Comparison of ENCODE assay signal across 24 cellular contexts in genomic region chr7:30255096-30255769, GRCh38. TPM values are rescaled to one million over a fixed set of nuclear protein-coding genes. Genes with fewer than 3 reads are reported as not detected.
DNase-seq lines count a peak whose midpoint lies in the region; ATAC-seq and FAIRE-seq lines count a peak whose summit lies in the region.
"Had no signal": no experiment of that assay in that cellular context is flagged by ENCODE, and none has a peak within 500 bp of the region (broad histone marks: within the 10 kb centered on the region; RNA-seq: fewer than 3 reads in every experiment).

No MANE protein-coding gene starts in this region.

- H3K4me3 ChIP-seq in small intestine (ENCODE audit: low read depth in 1 of 2, low read length in 2 of 2): no peak overlapping the region
- H3K4me3 ChIP-seq: colonic mucosa, GM23338 had no signal

- H3K9me3 Mint-ChIP-seq in stimulated activated effector memory CD8-positive, alpha-beta T cell treated with anti-CD3 and anti-CD28 coated beads, Interleukin-12 subunit alpha, Interleukin-12 subunit beta, amount 100 ng/mL, for 72 hours: no peaks in the 10 kb centered on the region
- H3K9me3 Mint-ChIP-seq: activated T-cell treated with anti-CD3 and anti-CD28 coated beads, Interleukin-2, amount 50 U/mL, for 72 hours; brain; GM23338; WTC11 had no signal

- no peak for FAIRE-seq in small intestine (lab: Jason Lieb, UNC)
- FAIRE-seq: endothelial cell of umbilical vein, GM12891, urothelium cell line had no signal

- no peak overlapping the region for H3K4me3 Mint-ChIP-seq in stimulated activated effector memory CD8-positive, alpha-beta T cell treated with anti-CD3 and anti-CD28 coated beads, Interleukin-12 subunit alpha, Interleukin-12 subunit beta, amount 100 ng/mL, for 72 hours
- H3K4me3 Mint-ChIP-seq: activated CD8-positive, alpha-beta T cell treated with anti-CD3 and anti-CD28 coated beads, Interleukin-2, amount 10 ng/mL, durations not matched to agents 7 days and 5 days; activated naive CD8-positive, alpha-beta T cell; activated T-cell treated with anti-CD3 and anti-CD28 coated beads, Interleukin-2, amount 50 U/mL, for 72 hours; brain; GM23338; WTC11 had no signal

- peaks cover 0 to 3% of the 10 kb centered on the region in 2 donors for H3K4me1 ChIP-seq in small intestine (ENCODE audit: control insufficient read depth in 2 of 2, insufficient read depth in 1 of 2, low read depth in 1 of 2, low read length in 1 of 2)

- DNase-seq in NCI-H526 treated with DMSO at 0.1 percent for 48 hours (lab: John Stamatoyannopoulos, UW): peak; percentile 9
- peak; percentile 79 for DNase-seq in kidney tubule cell (ENCODE audit: low spot score)
- DNase-seq in small intestine: peak; percentile 78
- DNase-seq in stimulated activated CD4-positive, alpha-beta T cell treated with anti-CD3 and anti-CD28 coated beads, Interleukin-2, amount 100 ng/mL, for 48 hours: no peak
- DNase-seq in stimulated activated effector memory CD8-positive, alpha-beta T cell treated with anti-CD3 and anti-CD28 coated beads, Interleukin-12 subunit alpha, Interleukin-12 subunit beta, amount 100 ng/mL, for 72 hours (ENCODE audit: low spot score in 2 of 2): no peak
- DNase-seq in NK-92 (lab: John Stamatoyannopoulos, UW; ENCODE audit: unreplicated experiment): no peak
- DNase-seq in activated T-cell treated with anti-CD3 and anti-CD28 coated beads, Interleukin-2, amount 50 U/mL, for 1 hour: no peak
- DNase-seq: activated CD8-positive, alpha-beta T cell treated with anti-CD3 and anti-CD28 coated beads, Interleukin-2, amount 10 ng/mL, durations not matched to agents 7 days and 5 days; activated T-cell treated with anti-CD3 and anti-CD28 coated beads, Interleukin-2, amount 50 U/mL, for 72 hours; AML-193; COR-L47; GDM1; hypothalamus; NCI-H69; SIG-M5 had no signal

- H3K36me3 Mint-ChIP-seq in stimulated activated effector memory CD8-positive, alpha-beta T cell treated with anti-CD3 and anti-CD28 coated beads, Interleukin-12 subunit alpha, Interleukin-12 subunit beta, amount 100 ng/mL, for 72 hours: no peaks in the 10 kb centered on the region
- H3K36me3 Mint-ChIP-seq: brain, WTC11 had no signal

- 14 to 60% (median 33%) methylated on average over 4 of the region's 4 CpGs for WGBS in small intestine, 3 donors

- no peak overlapping the region for H3K27ac ChIP-seq in small intestine (ENCODE audit: low read depth in 1 of 2, low read length in 1 of 2)

- ATAC-seq in GM18909 (IDR thresholded peaks at IDR 0.05; ENCODE audit: poor library complexity, unreplicated experiment): peak; percentile 57
- ATAC-seq in stimulated activated effector memory CD8-positive, alpha-beta T cell treated with anti-CD3 and anti-CD28 coated beads, Interleukin-12 subunit alpha, Interleukin-12 subunit beta, amount 100 ng/mL, for 72 hours: no peak
- ATAC-seq: activated CD8-positive, alpha-beta T cell treated with anti-CD3 and anti-CD28 coated beads, Interleukin-2, amount 10 ng/mL, durations not matched to agents 7 days and 5 days; activated T-cell treated with anti-CD3 and anti-CD28 coated beads, Interleukin-2, amount 50 U/mL, for 72 hours; GM23338; WTC11 had no signal

- H3K27me3 ChIP-seq in small intestine (ENCODE audit: control insufficient read depth in 2 of 2, insufficient read depth in 2 of 2, low read length in 2 of 2): no peaks in the 10 kb centered on the region
- H3K27me3 ChIP-seq: colonic mucosa had no signal

- peaks cover 19% of the 10 kb centered on the region for H3K4me1 Mint-ChIP-seq in stimulated activated effector memory CD8-positive, alpha-beta T cell treated with anti-CD3 and anti-CD28 coated beads, Interleukin-12 subunit alpha, Interleukin-12 subunit beta, amount 100 ng/mL, for 72 hours
- H3K4me1 Mint-ChIP-seq: GM23338, WTC11 had no signal

- H3K27ac Mint-ChIP-seq in stimulated activated effector memory CD8-positive, alpha-beta T cell treated with anti-CD3 and anti-CD28 coated beads, Interleukin-12 subunit alpha, Interleukin-12 subunit beta, amount 100 ng/mL, for 72 hours: no peak overlapping the region
- H3K27ac Mint-ChIP-seq: activated CD8-positive, alpha-beta T cell treated with anti-CD3 and anti-CD28 coated beads, Interleukin-2, amount 10 ng/mL, durations not matched to agents 7 days and 5 days; activated naive CD8-positive, alpha-beta T cell; activated T-cell treated with anti-CD3 and anti-CD28 coated beads, Interleukin-2, amount 50 U/mL, for 72 hours; GM23338; WTC11 had no signal

- H3K36me3 ChIP-seq in small intestine (ENCODE audit: control insufficient read depth in 2 of 2, insufficient read depth in 2 of 2, low read length in 2 of 2): no peaks in the 10 kb centered on the region
- H3K36me3 ChIP-seq: colonic mucosa had no signal

- no peaks in the 10 kb centered on the region for H3K9me3 ChIP-seq in small intestine (ENCODE audit: control insufficient read depth, low read depth)
- H3K9me3 ChIP-seq: colonic mucosa had no signal

RNA-seq across cellular contexts. Expression of gene ZNRF2, which starts 29.2 kb away (rescaled TPM):
- 10 to 100 TPM in 2 of 3 donors, 1 to 10 TPM in 1; 8.9 to 19.9 (median 17.6) TPM for polyA plus RNA-seq in small intestine

Comparison
In these comparisons a context has a peak if more than half of its experiments do, and no peak if none do; other contexts are left out.
1. DNase-seq: peak in NCI-H526 treated with DMSO at 0.1 percent for 48 hours (single experiment), kidney tubule cell (single experiment) and small intestine (single experiment); none in stimulated activated CD4-positive, alpha-beta T cell treated with anti-CD3 and anti-CD28 coated beads, Interleukin-2, amount 100 ng/mL, for 48 hours (0 of 2), stimulated activated effector memory CD8-positive, alpha-beta T cell treated with anti-CD3 and anti-CD28 coated beads, Interleukin-12 subunit alpha, Interleukin-12 subunit beta, amount 100 ng/mL, for 72 hours (0 of 2), NK-92 (single experiment) and activated T-cell treated with anti-CD3 and anti-CD28 coated beads, Interleukin-2, amount 50 U/mL, for 1 hour (single experiment).